ENCODE assay signal across 19 cellular contexts in genomic region chr5:173455599-173455957, GRCh38.
DNase-seq lines count a peak whose midpoint lies in the region; ATAC-seq and TF ChIP-seq lines count a peak whose summit lies in the region.
"Had no signal": no experiment of that assay in that cellular context is flagged by ENCODE, and none has a peak within 500 bp of the region (broad histone marks: within the 10 kb centered on the region; RNA-seq: fewer than 3 reads in every experiment).

No MANE protein-coding gene starts in this region.

- H3K27ac ChIP-seq in HCT116 (ENCODE audit: low read depth, low read length), result peak overlapping the region; percentile 84; the same call in 1 of the 2 replicates
- peak overlapping the region; percentile 98 for H3K27ac ChIP-seq in SJCRH30
- H3K27ac ChIP-seq in fibroblast of lung (ENCODE audit: insufficient read depth, low read length), result peak overlapping the region; percentile 97
- H3K27ac ChIP-seq in skeletal muscle tissue (ENCODE audit: low read depth, low read length), result peak overlapping the region; percentile 71
- no peak overlapping the region for H3K27ac ChIP-seq in aorta (ENCODE audit: low read depth in 1 of 2, low read length in 2 of 2)
- H3K27ac ChIP-seq: testis had no signal

- CTCF ChIA-PET in HCT116 (lab: Charles Lee), result interaction anchor here (1.0 to 1.4 kb wide), 2 partner anchors 17 to 117 kb away, joined by 3 to 5 read pairs; no protein-coding TSS in a partner anchor

- H3K4me3 ChIP-seq in HCT116 (replicated peaks in 1 of 2; ENCODE audit: low read depth in 1 of 2, low read length in 2 of 2), result no peak overlapping the region; a peak in 1 of 4 replicates
- no peak overlapping the region for H3K4me3 ChIP-seq in SJCRH30
- no peak overlapping the region for H3K4me3 ChIP-seq in fibroblast of lung (replicated peaks in 1 of 4; ENCODE audit: control extremely low read depth in 1 of 4, insufficient read depth in 1 of 4, low read depth in 3 of 4, low read length in 4 of 4)
- no peak overlapping the region for H3K4me3 ChIP-seq in skeletal muscle tissue (ENCODE audit: low read length in 3 of 3)
- H3K4me3 ChIP-seq in aorta (ENCODE audit: low read length in 2 of 2), result no peak overlapping the region
- H3K4me3 ChIP-seq: testis had no signal

- TF ChIP-seq CTCF in HCT116 (IDR thresholded peaks at IDR 0.05 in 2 of 3, conservative IDR thresholded peaks at IDR 0.05 in 1 of 3; ENCODE audit: borderline replicate concordance in 1 of 3, insufficient read depth in 1 of 3, low read depth in 2 of 3, low read length in 2 of 3) (no peak), fibroblast of lung (conservative IDR thresholded peaks at IDR 0.05 in 1 of 2, IDR thresholded peaks at IDR 0.05 in 1 of 2; ENCODE audit: low read depth in 1 of 2, low read length in 2 of 2) (no peak)

- WGBS in aorta, 2 donors, result 65 to 67% methylated on average over 4 of the region's 4 CpGs

- peak; percentile 2; the same call in 1 of the 2 replicates for TF ChIP-seq RAD21 in HCT116 (IDR thresholded peaks at IDR 0.05; ENCODE audit: low read depth)

- ATAC-seq in HCT116 (peak; percentile 40), aorta (ENCODE audit: low FRiP score) (no peak)
- ATAC-seq: natural killer cell treated with Interleukin-12 subunit alpha and Interleukin-12 subunit beta and Interleukin-15 and Interleukin-18, amount 100 ng/mL, for 72 hours had no signal

- TF ChIP-seq POLR2A in HCT116 (IDR thresholded peaks at IDR 0.05; ENCODE audit: borderline replicate concordance, extremely low read depth, insufficient read depth, insufficient read length), result no peak

- H2AFZ ChIP-seq in HCT116 (ENCODE audit: low read depth, low read length, poor library complexity, severe bottlenecking) (peak overlapping the region; percentile 5), fibroblast of lung (ENCODE audit: low read length) (no peak overlapping the region)

- H3K9me3 ChIP-seq in HCT116 (ENCODE audit: control insufficient read depth in 1 of 2, insufficient read depth in 1 of 2, low read depth in 1 of 2, low read length in 2 of 2) (no peaks in the 10 kb centered on the region), SJCRH30 (replicated peaks) (no peaks in the 10 kb centered on the region), fibroblast of lung (ENCODE audit: control insufficient read depth, insufficient read depth, low read depth, low read length) (no peaks in the 10 kb centered on the region), skeletal muscle tissue (ENCODE audit: control insufficient read depth in 3 of 3, low read length in 3 of 3) (no peaks in the 10 kb centered on the region), aorta (ENCODE audit: control insufficient read depth, low read length) (no peaks in the 10 kb centered on the region)
- H3K9me3 ChIP-seq: testis had no signal

- H3K4me1 ChIP-seq in HCT116 (ENCODE audit: control insufficient read depth in 1 of 2, insufficient read depth in 2 of 2, low read length in 2 of 2) (peaks cover 50 to 72% of the 10 kb centered on the region in 2 experiments), SJCRH30 (peaks cover 54% of the 10 kb centered on the region), fibroblast of lung (ENCODE audit: control insufficient read depth, extremely low read depth, insufficient read depth, low read length) (peaks cover 41% of the 10 kb centered on the region), skeletal muscle tissue (ENCODE audit: control insufficient read depth in 3 of 3, insufficient read depth in 3 of 3, low read length in 3 of 3) (peaks cover 19 to 50% (median 44%) of the 10 kb centered on the region in 3 donors), aorta (ENCODE audit: control insufficient read depth in 1 of 2, insufficient read depth in 2 of 2, low read length in 2 of 2) (no peaks in the 10 kb centered on the region)
- H3K4me1 ChIP-seq: testis had no signal

- intact Hi-C loops in HCT116 (cut with micrococcal nuclease) (no loop called here), aorta (cut with DNase I) (loop anchor here in 1 of 2 donors (10.0 kb wide), 1 partner anchor 99 kb away; no protein-coding TSS in a partner anchor)

- peak overlapping the region; percentile 54 for H3K4me2 ChIP-seq in HCT116 (ENCODE audit: low read length)
- H3K4me2 ChIP-seq in fibroblast of lung (ENCODE audit: extremely low read depth, insufficient read depth, low read length), result no peak overlapping the region

- H3K36me3 ChIP-seq in HCT116 (ENCODE audit: control insufficient read depth in 1 of 2, insufficient read depth in 2 of 2, low read length in 2 of 2), result no peaks in the 10 kb centered on the region
- no peaks in the 10 kb centered on the region for H3K36me3 ChIP-seq in SJCRH30
- H3K36me3 ChIP-seq in fibroblast of lung (ENCODE audit: control insufficient read depth, insufficient read depth, low read length), result no peaks in the 10 kb centered on the region
- H3K36me3 ChIP-seq in skeletal muscle tissue (ENCODE audit: control insufficient read depth in 3 of 3, insufficient read depth in 3 of 3, low read length in 3 of 3), result no peaks in the 10 kb centered on the region
- no peaks in the 10 kb centered on the region for H3K36me3 ChIP-seq in aorta (ENCODE audit: control insufficient read depth in 1 of 2, insufficient read depth in 2 of 2, low read length in 1 of 2)

- H3K9ac ChIP-seq in HCT116 (ENCODE audit: low read length), result peak overlapping the region; percentile 55
- peak overlapping the region; percentile 20 for H3K9ac ChIP-seq in fibroblast of lung (ENCODE audit: insufficient read depth, low read length)
- H3K9ac ChIP-seq in skeletal muscle tissue (ENCODE audit: low read depth in 1 of 3, low read length in 3 of 3), result peak overlapping the region in 1 of 3 donors; percentile 1

- H3K27me3 ChIP-seq in HCT116 (ENCODE audit: insufficient read depth, low read length) (no peaks in the 10 kb centered on the region), SJCRH30 (no peaks in the 10 kb centered on the region), fibroblast of lung (ENCODE audit: control insufficient read depth, insufficient read depth, low read length) (no peaks in the 10 kb centered on the region), skeletal muscle tissue (ENCODE audit: control insufficient read depth in 3 of 3, insufficient read depth in 3 of 3, low read length in 3 of 3) (no peaks in the 10 kb centered on the region), aorta (ENCODE audit: control insufficient read depth in 1 of 2, insufficient read depth in 2 of 2, low read length in 1 of 2) (no peaks in the 10 kb centered on the region)
- H3K27me3 ChIP-seq: testis had no signal

- RAD21 ChIA-PET in HCT116 (lab: Charles Lee; ENCODE audit: low non-redundant PET in 1 of 2, low total read pairs in 2 of 2, uncharacterized antibody in 2 of 2, unreplicated experiment in 2 of 2), result interaction anchor here in 1 of 2 experiments (1.3 kb wide), 1 partner anchor 117 kb away, joined by 4 read pairs; no protein-coding TSS in a partner anchor

- no peak for DNase-seq in HCT116 (ENCODE audit: low read depth, low spot score)
- DNase-seq in SJCRH30, result peak in 1 of 2 experiments; percentile 22
- no peak for DNase-seq in fibroblast of lung (ENCODE audit: low read depth in 2 of 2)
- DNase-seq in NCI-H187 (lab: John Stamatoyannopoulos, UW), result no peak
- no peak for DNase-seq in stimulated activated CD8-positive, alpha-beta memory T cell treated with anti-CD3 and anti-CD28 coated beads, Interleukin-4, amount 100 ng/mL, for 48 hours
- no peak for DNase-seq in aorta
- DNase-seq: activated CD8-positive, alpha-beta memory T cell treated with anti-CD3 and anti-CD28 coated beads, Interleukin-2, amount 50 U/mL, for 48 hours; activated gamma-delta T cell; AML-193; effector CD4-positive, alpha-beta T cell; H9; hypothalamus; KBM-7; kidney; NCI-H1694 treated with DMSO at 0.1 percent for 48 hours; NCI-H2227 treated with DMSO at 0.1 percent for 48 hours; testis had no signal

- H3K9me2 ChIP-seq in HCT116 (ENCODE audit: insufficient read depth), result no peaks in the 10 kb centered on the region

- H4K20me1 ChIP-seq in HCT116 (ENCODE audit: insufficient read depth) (no peaks in the 10 kb centered on the region), fibroblast of lung (ENCODE audit: control insufficient read depth, extremely low read depth, insufficient read depth, low read length) (no peaks in the 10 kb centered on the region)

- BruUV-seq in HCT116 (replicated peaks; lab: Mats Ljungman, UMichigan), result TSS peak; percentile 73

- POLR2A ChIA-PET in HCT116 (lab: Charles Lee), result interaction anchor here (0.6 to 2.0 kb wide), 5 partner anchors 17 to 283 kb away, joined by 4 to 7 read pairs (median 4); partner anchors contain the start of gene STC2

- H3K79me2 ChIP-seq in HCT116 (ENCODE audit: insufficient read depth, low read length), result no peaks in the 10 kb centered on the region
- no peaks in the 10 kb centered on the region for H3K79me2 ChIP-seq in fibroblast of lung (ENCODE audit: control insufficient read depth, insufficient read depth, low read length)

TF ChIP-seq in HCT116, 20 proteins besides CTCF, POLR2A, EP300 and RAD21 (continues in another document):
- no peak for TF ChIP-seq SIN3A (IDR thresholded peaks at IDR 0.05; ENCODE audit: low read depth)
- TF ChIP-seq JUND (IDR thresholded peaks at IDR 0.05), result no peak
- TF ChIP-seq SP1 (IDR thresholded peaks at IDR 0.05; ENCODE audit: low read depth), result no peak
- no peak for TF ChIP-seq TCF7L2 (IDR thresholded peaks at IDR 0.05; ENCODE audit: borderline replicate concordance, extremely low read depth, insufficient read depth, insufficient read length)
- TF ChIP-seq, protein P1, sequence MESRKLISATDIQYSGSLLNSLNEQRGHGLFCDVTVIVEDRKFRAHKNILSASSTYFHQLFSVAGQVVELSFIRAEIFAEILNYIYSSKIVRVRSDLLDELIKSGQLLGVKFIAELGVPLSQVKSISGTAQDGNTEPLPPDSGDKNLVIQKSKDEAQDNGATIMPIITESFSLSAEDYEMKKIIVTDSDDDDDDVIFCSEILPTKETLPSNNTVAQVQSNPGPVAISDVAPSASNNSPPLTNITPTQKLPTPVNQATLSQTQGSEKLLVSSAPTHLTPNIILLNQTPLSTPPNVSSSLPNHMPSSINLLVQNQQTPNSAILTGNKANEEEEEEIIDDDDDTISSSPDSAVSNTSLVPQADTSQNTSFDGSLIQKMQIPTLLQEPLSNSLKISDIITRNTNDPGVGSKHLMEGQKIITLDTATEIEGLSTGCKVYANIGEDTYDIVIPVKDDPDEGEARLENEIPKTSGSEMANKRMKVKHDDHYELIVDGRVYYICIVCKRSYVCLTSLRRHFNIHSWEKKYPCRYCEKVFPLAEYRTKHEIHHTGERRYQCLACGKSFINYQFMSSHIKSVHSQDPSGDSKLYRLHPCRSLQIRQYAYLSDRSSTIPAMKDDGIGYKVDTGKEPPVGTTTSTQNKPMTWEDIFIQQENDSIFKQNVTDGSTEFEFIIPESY (IDR thresholded peaks at IDR 0.05; ENCODE audit: extremely low read depth, insufficient replicate concordance, low read length), result no peak
- TF ChIP-seq, protein P2, sequence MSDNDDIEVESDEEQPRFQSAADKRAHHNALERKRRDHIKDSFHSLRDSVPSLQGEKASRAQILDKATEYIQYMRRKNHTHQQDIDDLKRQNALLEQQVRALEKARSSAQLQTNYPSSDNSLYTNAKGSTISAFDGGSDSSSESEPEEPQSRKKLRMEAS (IDR thresholded peaks at IDR 0.05), result no peak; the same call in 1 of the 2 replicates
- no peak for TF ChIP-seq CBX3 (IDR thresholded peaks at IDR 0.05; ENCODE audit: low read depth)

Comparison
In these comparisons a context has a peak if more than half of its experiments do, and no peak if none do; other contexts are left out.
1. H3K27ac ChIP-seq: peak in HCT116 (single experiment), SJCRH30 (single experiment), fibroblast of lung (single experiment) and skeletal muscle tissue (single experiment); none in aorta (0 of 2).